Comparison of ENCODE assay signal across 12 cellular contexts in the genomic region with DNA sequence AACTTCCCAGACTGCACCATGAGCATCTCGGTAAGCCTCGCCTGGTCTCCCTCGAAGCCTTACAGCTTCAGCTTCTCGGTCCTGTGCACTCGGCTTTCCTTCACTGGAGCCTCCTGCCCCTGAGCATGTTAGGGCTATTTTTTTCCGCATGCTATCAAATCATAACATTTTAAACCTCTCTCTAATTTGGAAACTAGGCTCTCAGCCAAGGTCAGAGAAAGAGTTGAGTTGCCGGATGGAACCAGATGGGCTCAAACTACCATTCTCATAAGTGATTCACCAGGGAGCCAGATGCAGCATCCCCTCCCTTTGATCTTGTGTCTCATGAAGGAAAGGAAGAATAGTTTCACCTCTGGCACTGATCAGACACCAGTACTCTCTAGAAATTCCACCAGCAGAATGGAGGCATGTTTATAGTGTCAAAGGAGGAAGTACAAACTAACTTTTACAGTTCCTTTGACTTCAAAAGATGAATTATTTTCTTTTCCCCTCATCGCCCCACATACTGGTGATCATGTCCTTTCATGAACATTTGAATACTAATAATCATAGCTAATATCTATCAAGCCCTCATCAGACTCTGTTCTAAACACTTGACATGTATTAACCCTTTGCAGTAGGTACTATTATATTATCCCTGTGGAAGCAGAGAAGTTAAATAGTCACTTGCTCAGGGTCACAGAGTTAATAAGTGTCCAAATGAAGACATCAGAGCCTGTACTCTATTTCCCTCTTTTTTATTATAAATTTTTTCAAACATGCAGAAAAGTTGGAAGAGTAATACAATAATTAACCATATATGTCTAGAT. TPM values are rescaled to one million over a fixed set of nuclear protein-coding genes. Genes with fewer than 3 reads are reported as not detected.
DNase-seq lines count a peak whose midpoint lies in the region; ATAC-seq and TF ChIP-seq lines count a peak whose summit lies in the region.
"Had no signal": no experiment of that assay in that cellular context is flagged by ENCODE, and none has a peak within 500 bp of the region (broad histone marks: within the 10 kb centered on the region; RNA-seq: fewer than 3 reads in every experiment).

No MANE protein-coding gene starts in this region.

- 0 out of 2 replicates have a peak, but pooled peaks cover 12% of the 10 kb centered on the region for H4K20me1 ChIP-seq in GM23338 (replicated peaks; ENCODE audit: insufficient read depth)

- ATAC-seq in GM23338 (no peak), left ventricle myocardium superior (peak; percentile 62), HG03469 (IDR thresholded peaks at IDR 0.05; ENCODE audit: unreplicated experiment) (no peak), WTC11 (no peak), GM21526 (IDR thresholded peaks at IDR 0.05; ENCODE audit: low FRiP score, unreplicated experiment) (no peak)

- H3K9me2 ChIP-seq in GM23338 (ENCODE audit: insufficient read depth): no peaks in the 10 kb centered on the region

- H3K4me1 Mint-ChIP-seq in GM23338: peaks cover 4% of the 10 kb centered on the region; the same call in 2 of the 3 replicates
- H3K4me1 Mint-ChIP-seq in WTC11: peaks cover 4% of the 10 kb centered on the region

- H3K9me3 ChIP-seq in adipocyte (ENCODE audit: control insufficient read depth, low read length): no peaks in the 10 kb centered on the region
- H3K9me3 ChIP-seq in stomach smooth muscle (ENCODE audit: control insufficient read depth in 2 of 2, low read length in 2 of 2): no peaks in the 10 kb centered on the region

- H3K27ac ChIP-seq in GM23338 (ENCODE audit: low read depth) (0 out of 2 replicates have a peak overlapping the region, but pooled peaks have one; percentile 23), stomach smooth muscle (ENCODE audit: low read length) (peak overlapping the region; percentile 49)
- H3K27ac ChIP-seq: hepatocyte had no signal

- no peak overlapping the region for H3K4me3 Mint-ChIP-seq in GM23338
- H3K4me3 Mint-ChIP-seq in WTC11: no peak overlapping the region

- intact Hi-C loops in left ventricle myocardium superior (cut with micrococcal nuclease): no loop called here

- no peak overlapping the region for H3K9ac ChIP-seq in adipocyte (ENCODE audit: low read length)
- H3K9ac ChIP-seq in stomach smooth muscle (ENCODE audit: low read length in 2 of 2): peak overlapping the region in 1 of 2 donors; percentile 52

- no peaks in the 10 kb centered on the region for H3K79me2 ChIP-seq in GM23338 (replicated peaks; ENCODE audit: insufficient read depth)
- H3K79me2 ChIP-seq: hepatocyte had no signal

- no peak overlapping the region for H3K4me3 ChIP-seq in GM23338
- H3K4me3 ChIP-seq in adipocyte (ENCODE audit: low read length): no peak overlapping the region
- peak overlapping the region in 1 of 2 donors; percentile 40 for H3K4me3 ChIP-seq in stomach smooth muscle (ENCODE audit: low read length in 2 of 2)
- H3K4me3 ChIP-seq: hepatocyte had no signal

- H3K27me3 ChIP-seq in GM23338 (ENCODE audit: insufficient read depth) (no peaks in the 10 kb centered on the region), adipocyte (replicated peaks; ENCODE audit: control insufficient read depth, insufficient read depth, low read length) (no peaks in the 10 kb centered on the region), stomach smooth muscle (ENCODE audit: control insufficient read depth in 1 of 2, insufficient read depth in 2 of 2, low read length in 2 of 2) (no peaks in the 10 kb centered on the region)
- H3K27me3 ChIP-seq: hepatocyte had no signal

- no peaks in the 10 kb centered on the region for H3K9me3 Mint-ChIP-seq in GM23338
- no peaks in the 10 kb centered on the region for H3K9me3 Mint-ChIP-seq in WTC11

- CTCF ChIA-PET in WTC11 (lab: Charles Lee): no interaction called here

- H3K27me3 Mint-ChIP-seq in GM23338 (ENCODE audit: insufficient read depth, low read depth, poor library complexity) (peaks cover 2% of the 10 kb centered on the region), WTC11 (ENCODE audit: low read depth) (no peaks in the 10 kb centered on the region)

- no peak overlapping the region for H2AFZ ChIP-seq in GM23338
- H2AFZ ChIP-seq: hepatocyte had no signal

- POLR2A ChIA-PET in WTC11 (lab: Charles Lee): no interaction called here

- no peak for TF ChIP-seq CTCF in GM23338 (conservative IDR thresholded peaks at IDR 0.05; ENCODE audit: low read depth in 2 of 2)
- TF ChIP-seq CTCF in WTC11 (IDR thresholded peaks at IDR 0.05): no peak

- H3F3A ChIP-seq in GM23338 (replicated peaks; ENCODE audit: low read depth): no peaks in the 10 kb centered on the region

- no peak for DNase-seq in GM23338 (ENCODE audit: low spot score)
- DNase-seq in adipocyte (ENCODE audit: low read depth): peak; percentile 46
- no peak for DNase-seq in left ventricle myocardium superior
- DNase-seq in WTC11 (ENCODE audit: low spot score): no peak
- DNase-seq in HT-29 (ENCODE audit: low spot score): no peak
- DNase-seq: activated CD4-positive, alpha-beta T cell treated with anti-CD3 and anti-CD28 coated beads for 4 hours; activated effector memory CD4-positive, alpha-beta T cell treated with Interleukin-2 at 50 U/mL for 16 hours; mesendoderm had no signal

- H3K36me3 Mint-ChIP-seq in GM23338 (ENCODE audit: low read depth) (no peaks in the 10 kb centered on the region), WTC11 (0 out of 2 replicates have a peak, but pooled peaks cover 4% of the 10 kb centered on the region)

- H3K27ac Mint-ChIP-seq in GM23338 (no peak overlapping the region), WTC11 (no peak overlapping the region; the same call in 1 of the 2 replicates)

- H3K36me3 ChIP-seq in GM23338 (ENCODE audit: insufficient read depth) (no peaks in the 10 kb centered on the region), adipocyte (ENCODE audit: control insufficient read depth, insufficient read depth, low read length, severe bottlenecking) (no peaks in the 10 kb centered on the region), stomach smooth muscle (ENCODE audit: control insufficient read depth in 2 of 2, insufficient read depth in 2 of 2, low read length in 2 of 2) (no peaks in the 10 kb centered on the region)

- H3K4me2 ChIP-seq in GM23338: no peak overlapping the region
- H3K4me2 ChIP-seq: hepatocyte had no signal

- H3K4me1 ChIP-seq in GM23338 (ENCODE audit: insufficient read depth): no peaks in the 10 kb centered on the region
- H3K4me1 ChIP-seq in adipocyte (ENCODE audit: control insufficient read depth, insufficient read depth, low read length): peaks cover 5% of the 10 kb centered on the region
- peaks cover 17% of the 10 kb centered on the region for H3K4me1 ChIP-seq in stomach smooth muscle (ENCODE audit: control insufficient read depth, insufficient read depth, low read length)

TF ChIP-seq in GM23338, 12 proteins besides CTCF, POLR2A, EP300 and RAD21 (continues in another document):
- TF ChIP-seq POLR2AphosphoS5 (IDR thresholded peaks at IDR 0.05; ENCODE audit: low read depth) (no peak), ZNF114 (CRISPR knock-in tag; IDR thresholded peaks at IDR 0.05) (no peak)

TF ChIP-seq in WTC11, 78 proteins besides CTCF, POLR2A, EP300 and RAD21 (continues in another document):
- TF ChIP-seq ZNF219 (CRISPR knock-in tag; IDR thresholded peaks at IDR 0.05; ENCODE audit: borderline replicate concordance): no peak
- TF ChIP-seq NR2C2 (CRISPR knock-in tag; IDR thresholded peaks at IDR 0.05): no peak
- TF ChIP-seq, protein P1, sequence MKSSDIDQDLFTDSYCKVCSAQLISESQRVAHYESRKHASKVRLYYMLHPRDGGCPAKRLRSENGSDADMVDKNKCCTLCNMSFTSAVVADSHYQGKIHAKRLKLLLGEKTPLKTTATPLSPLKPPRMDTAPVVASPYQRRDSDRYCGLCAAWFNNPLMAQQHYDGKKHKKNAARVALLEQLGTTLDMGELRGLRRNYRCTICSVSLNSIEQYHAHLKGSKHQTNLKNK (CRISPR knock-in tag; IDR thresholded peaks at IDR 0.05): no peak
- TF ChIP-seq GRHL2 (CRISPR knock-in tag; IDR thresholded peaks at IDR 0.05; ENCODE audit: insufficient replicate concordance, severe bottlenecking): no peak
- TF ChIP-seq, protein P2, sequence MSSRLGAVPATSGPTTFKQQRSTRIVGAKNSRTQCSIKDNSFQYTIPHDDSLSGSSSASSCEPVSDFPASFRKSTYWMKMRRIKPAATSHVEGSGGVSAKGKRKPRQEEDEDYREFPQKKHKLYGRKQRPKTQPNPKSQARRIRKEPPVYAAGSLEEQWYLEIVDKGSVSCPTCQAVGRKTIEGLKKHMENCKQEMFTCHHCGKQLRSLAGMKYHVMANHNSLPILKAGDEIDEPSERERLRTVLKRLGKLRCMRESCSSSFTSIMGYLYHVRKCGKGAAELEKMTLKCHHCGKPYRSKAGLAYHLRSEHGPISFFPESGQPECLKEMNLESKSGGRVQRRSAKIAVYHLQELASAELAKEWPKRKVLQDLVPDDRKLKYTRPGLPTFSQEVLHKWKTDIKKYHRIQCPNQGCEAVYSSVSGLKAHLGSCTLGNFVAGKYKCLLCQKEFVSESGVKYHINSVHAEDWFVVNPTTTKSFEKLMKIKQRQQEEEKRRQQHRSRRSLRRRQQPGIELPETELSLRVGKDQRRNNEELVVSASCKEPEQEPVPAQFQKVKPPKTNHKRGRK (CRISPR knock-in tag; IDR thresholded peaks at IDR 0.05; ENCODE audit: borderline replicate concordance): no peak
- TF ChIP-seq OVOL2 (CRISPR knock-in tag; IDR thresholded peaks at IDR 0.05; ENCODE audit: borderline replicate concordance): no peak
- TF ChIP-seq, protein P3, sequence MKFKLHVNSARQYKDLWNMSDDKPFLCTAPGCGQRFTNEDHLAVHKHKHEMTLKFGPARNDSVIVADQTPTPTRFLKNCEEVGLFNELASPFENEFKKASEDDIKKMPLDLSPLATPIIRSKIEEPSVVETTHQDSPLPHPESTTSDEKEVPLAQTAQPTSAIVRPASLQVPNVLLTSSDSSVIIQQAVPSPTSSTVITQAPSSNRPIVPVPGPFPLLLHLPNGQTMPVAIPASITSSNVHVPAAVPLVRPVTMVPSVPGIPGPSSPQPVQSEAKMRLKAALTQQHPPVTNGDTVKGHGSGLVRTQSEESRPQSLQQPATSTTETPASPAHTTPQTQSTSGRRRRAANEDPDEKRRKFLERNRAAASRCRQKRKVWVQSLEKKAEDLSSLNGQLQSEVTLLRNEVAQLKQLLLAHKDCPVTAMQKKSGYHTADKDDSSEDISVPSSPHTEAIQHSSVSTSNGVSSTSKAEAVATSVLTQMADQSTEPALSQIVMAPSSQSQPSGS (CRISPR knock-in tag; IDR thresholded peaks at IDR 0.05; ENCODE audit: borderline replicate concordance, low read depth): no peak
- no peak for TF ChIP-seq SP1 (CRISPR knock-in tag; conservative IDR thresholded peaks at IDR 0.05)

RNA-seq across cellular contexts. Expression of a gene that starts 46.7 kb away (rescaled TPM):
- total RNA-seq in GM23338 (2014; rRNA removed; shearing (Covaris generic)): 9.5 and 15.9 TPM in 2 replicates
- polyA plus RNA-seq in GM23338 (2016; fragmentation: Nextera tagmentation; extraction: Ambion mirVana): 15.2 and 15.3 TPM in 2 replicates
- total RNA-seq in left ventricle myocardium superior (137 TPM), WTC11 (2021) (7.5 to 12.1 TPM (median 11.3 TPM) in 3 replicates)
- 9.3 and 12.6 TPM in 2 replicates for total RNA-seq in HT-29 (2014; rRNA removed; shearing (Covaris generic))
